ENCODE assay signal across 15 cellular contexts in genomic region chr3:37375184-37376120, GRCh38.
DNase-seq lines count a peak whose midpoint lies in the region; ATAC-seq lines count a peak whose summit lies in the region.
"Had no signal": no experiment of that assay in that cellular context is flagged by ENCODE, and none has a peak within 500 bp of the region (broad histone marks: within the 10 kb centered on the region; RNA-seq: fewer than 3 reads in every experiment).

No MANE protein-coding gene starts in this region.

- peaks cover 3% of the 10 kb centered on the region; the same call in 1 of the 2 replicates for H3K9me3 ChIP-seq in HUES6 (ENCODE audit: control insufficient read depth, insufficient read depth, low read depth, low read length)
- H3K9me3 ChIP-seq: colonic mucosa, sigmoid colon, stomach had no signal

- H3K9ac ChIP-seq in HUES6 (ENCODE audit: low read length): no peak overlapping the region

- H3K36me3 ChIP-seq in HUES6 (ENCODE audit: control insufficient read depth, insufficient read depth, low read length): peaks cover 27% of the 10 kb centered on the region
- H3K36me3 ChIP-seq: colonic mucosa had no signal

- ATAC-seq in activated T-helper 17 cell treated with anti-CD3 and anti-CD28 coated beads, Interleukin-2, amount 50 U/mL, for 72 hours (replicated peaks): no peak
- ATAC-seq in left colon: peak; percentile 39
- ATAC-seq in activated CD8-positive, alpha-beta memory T cell treated with anti-CD3 and anti-CD28 coated beads, Interleukin-2, amount 10 ng/mL, durations not matched to agents 7 days and 5 days: no peak
- ATAC-seq in GM18873 (IDR thresholded peaks at IDR 0.05; ENCODE audit: low FRiP score, unreplicated experiment): no peak
- ATAC-seq in HG03432 (IDR thresholded peaks at IDR 0.05; ENCODE audit: unreplicated experiment): no peak
- ATAC-seq: HCT116 had no signal

- H3K4me1 Mint-ChIP-seq in activated T-helper 17 cell treated with anti-CD3 and anti-CD28 coated beads, Interleukin-2, amount 50 U/mL, for 72 hours: no peaks in the 10 kb centered on the region
- H3K4me1 Mint-ChIP-seq in activated CD8-positive, alpha-beta memory T cell treated with anti-CD3 and anti-CD28 coated beads, Interleukin-2, amount 10 ng/mL, durations not matched to agents 7 days and 5 days: no peaks in the 10 kb centered on the region

- intact Hi-C loops in left colon (cut with DNase I, micrococcal nuclease): no loop called here

- no peaks in the 10 kb centered on the region for H3K27me3 Mint-ChIP-seq in activated T-helper 17 cell treated with anti-CD3 and anti-CD28 coated beads, Interleukin-2, amount 50 U/mL, for 72 hours
- no peaks in the 10 kb centered on the region for H3K27me3 Mint-ChIP-seq in activated CD8-positive, alpha-beta memory T cell treated with anti-CD3 and anti-CD28 coated beads, Interleukin-2, amount 10 ng/mL, durations not matched to agents 7 days and 5 days

- H3K4me3 ChIP-seq in HUES6 (ENCODE audit: low read depth, low read length): no peak overlapping the region
- H3K4me3 ChIP-seq: colonic mucosa, sigmoid colon, stomach had no signal

- H3K9me3 Mint-ChIP-seq in activated T-helper 17 cell treated with anti-CD3 and anti-CD28 coated beads, Interleukin-2, amount 50 U/mL, for 72 hours: peaks cover 4% of the 10 kb centered on the region
- no peaks in the 10 kb centered on the region for H3K9me3 Mint-ChIP-seq in activated CD8-positive, alpha-beta memory T cell treated with anti-CD3 and anti-CD28 coated beads, Interleukin-2, amount 10 ng/mL, durations not matched to agents 7 days and 5 days (ENCODE audit: low read depth)

- CTCF ChIA-PET in activated CD8-positive, alpha-beta memory T cell treated with anti-CD3 and anti-CD28 coated beads, Interleukin-2, amount 10 ng/mL, durations not matched to agents 7 days and 5 days (lab: Charles Lee): no interaction called here

- H3K4me1 ChIP-seq in HUES6 (ENCODE audit: control insufficient read depth, insufficient read depth, low read length): peaks cover 12% of the 10 kb centered on the region
- H3K4me1 ChIP-seq: colonic mucosa, sigmoid colon had no signal

- H3K27ac Mint-ChIP-seq in activated T-helper 17 cell treated with anti-CD3 and anti-CD28 coated beads, Interleukin-2, amount 50 U/mL, for 72 hours: peak overlapping the region; percentile 7
- no peak overlapping the region for H3K27ac Mint-ChIP-seq in activated CD8-positive, alpha-beta memory T cell treated with anti-CD3 and anti-CD28 coated beads, Interleukin-2, amount 10 ng/mL, durations not matched to agents 7 days and 5 days

- peaks cover 77% of the 10 kb centered on the region for H3K36me3 Mint-ChIP-seq in activated T-helper 17 cell treated with anti-CD3 and anti-CD28 coated beads, Interleukin-2, amount 50 U/mL, for 72 hours (ENCODE audit: low read depth)
- peaks cover 37% of the 10 kb centered on the region for H3K36me3 Mint-ChIP-seq in activated CD8-positive, alpha-beta memory T cell treated with anti-CD3 and anti-CD28 coated beads, Interleukin-2, amount 10 ng/mL, durations not matched to agents 7 days and 5 days

- H3K27ac ChIP-seq in HUES6 (ENCODE audit: low read depth, low read length): peak overlapping the region; percentile 25; the same call in 1 of the 2 replicates
- H3K27ac ChIP-seq: colonic mucosa, sigmoid colon, VCaP had no signal

- no peak overlapping the region for H3K4me3 Mint-ChIP-seq in activated T-helper 17 cell treated with anti-CD3 and anti-CD28 coated beads, Interleukin-2, amount 50 U/mL, for 72 hours
- H3K4me3 Mint-ChIP-seq in activated CD8-positive, alpha-beta memory T cell treated with anti-CD3 and anti-CD28 coated beads, Interleukin-2, amount 10 ng/mL, durations not matched to agents 7 days and 5 days: no peak overlapping the region

- H3K27me3 ChIP-seq in HUES6 (ENCODE audit: control insufficient read depth, insufficient read depth, low read length): no peaks in the 10 kb centered on the region
- H3K27me3 ChIP-seq: colonic mucosa, sigmoid colon, stomach had no signal

- DNase-seq in CD1c-positive myeloid dendritic cell (ENCODE audit: extremely low spot score): peak; percentile 25
- no peak for DNase-seq in left colon
- no peak for DNase-seq in NCI-H345 (lab: John Stamatoyannopoulos, UW)
- DNase-seq in activated CD8-positive, alpha-beta memory T cell treated with anti-CD3 and anti-CD28 coated beads, Interleukin-2, amount 10 ng/mL, durations not matched to agents 7 days and 5 days: no peak
- DNase-seq: activated CD8-positive, alpha-beta memory T cell treated with anti-CD3 and anti-CD28 coated beads, Interleukin-2, amount 50 U/mL, for 48 hours; colonic mucosa; NCI-H524 treated with DMSO at 0.1 percent for 48 hours; sigmoid colon; stomach had no signal
